8 cellular contexts compared by ENCODE assay signal in the genomic region with DNA sequence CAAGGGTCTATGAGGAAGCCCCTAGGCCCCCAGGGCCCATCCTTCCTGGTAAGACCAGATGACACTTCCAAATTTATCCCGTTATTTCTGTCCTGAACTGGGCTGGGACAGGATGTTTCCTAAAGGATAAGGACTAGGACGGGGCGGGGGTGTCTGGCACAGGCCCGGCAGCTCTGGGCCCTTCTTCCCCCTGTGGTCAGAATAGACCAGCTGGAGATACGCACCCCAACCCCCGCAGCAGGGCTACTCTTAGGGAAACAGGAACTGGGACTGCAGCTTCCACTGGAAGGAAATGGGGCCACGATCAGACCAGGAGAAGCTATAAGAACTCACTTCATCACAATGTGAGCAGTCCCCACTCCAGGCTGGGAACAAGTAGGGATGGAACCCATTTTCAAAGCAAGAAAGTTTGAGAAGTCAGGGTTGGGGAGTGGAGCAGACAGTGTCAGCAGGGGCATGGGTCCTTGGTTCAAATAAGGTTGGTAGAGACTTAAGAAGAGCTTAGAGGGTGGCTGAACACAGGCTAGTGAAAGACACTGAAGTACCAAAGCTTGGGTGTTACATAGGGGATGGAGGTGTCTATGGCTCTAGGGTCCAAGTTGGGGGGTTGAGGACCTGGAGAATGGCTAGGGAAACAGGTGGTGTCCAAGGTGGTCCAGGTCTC. TPM values are rescaled to one million over a fixed set of nuclear protein-coding genes. Genes with fewer than 3 reads are reported as not detected.
DNase-seq lines count a peak whose midpoint lies in the region; ATAC-seq, FAIRE-seq and TF ChIP-seq lines count a peak whose summit lies in the region.

No MANE protein-coding gene starts in this region.

- H3K14ac ChIP-seq in IMR-90 (replicated peaks; ENCODE audit: low read depth, low read length) = peak overlapping the region; percentile 92

- H2AK9ac ChIP-seq in IMR-90 (replicated peaks; ENCODE audit: low read depth, low read length, poor library complexity) = peak overlapping the region; percentile 99

- H3K9me3 ChIP-seq in BLaER1 (no peaks in the 10 kb centered on the region), IMR-90 (ENCODE audit: control insufficient read depth, insufficient read depth, low read length) (no peaks in the 10 kb centered on the region), ascending aorta (no peaks in the 10 kb centered on the region), transverse colon (no peaks in the 10 kb centered on the region), small intestine (ENCODE audit: control insufficient read depth, low read depth) (no peaks in the 10 kb centered on the region)

- CTCF ChIA-PET in IMR-90 (lab: Yijun Ruan, JAX) = no interaction called here

- peak overlapping the region; percentile 55 for H2AK5ac ChIP-seq in IMR-90 (ENCODE audit: low read depth, low read length)

- peaks cover 65% of the 10 kb centered on the region for H3K36me3 ChIP-seq in BLaER1
- H3K36me3 ChIP-seq in IMR-90 (ENCODE audit: control insufficient read depth, insufficient read depth, low read length) = peaks cover 55% of the 10 kb centered on the region
- H3K36me3 ChIP-seq in ascending aorta = peaks cover 49 to 56% of the 10 kb centered on the region in 2 donors
- peaks cover 0 to 40% (median 13%) of the 10 kb centered on the region in 4 donors for H3K36me3 ChIP-seq in transverse colon
- H3K36me3 ChIP-seq in small intestine (ENCODE audit: control insufficient read depth in 2 of 2, insufficient read depth in 2 of 2, low read length in 2 of 2) = peaks cover 0 to 5% of the 10 kb centered on the region in 2 donors

- no CpG with 5 or more reads among the region's 7 CpGs for WGBS in IMR-90 (ENCODE audit: extremely low coverage in 2 of 2, insufficient read length in 1 of 2), 2 experiments
- WGBS in transverse colon (ENCODE audit: low coverage in 1 of 2), 2 donors = 53% methylated on average over 7 of the region's 7 CpGs; no CpG with 5 or more reads in 1 of the 2 donors
- 42 to 59% (median 47%) methylated on average over 7 of the region's 7 CpGs for WGBS in small intestine, 3 donors

- peak; percentile 38 for DNase-seq in IMR-90
- DNase-seq in ascending aorta (ENCODE audit: low spot score in 2 of 2) = no peak
- no peak for DNase-seq in left lobe of liver (ENCODE audit: low spot score)
- peak; percentile 44 for DNase-seq in transverse colon
- no peak for DNase-seq in small intestine
- no peak for DNase-seq in stimulated activated CD4-positive, alpha-beta T cell treated with anti-CD3 and anti-CD28 coated beads, Interleukin-4, amount 100 ng/mL, for 24 hours
- no peak for DNase-seq in NCI-H226

- H3K56ac ChIP-seq in IMR-90 (ENCODE audit: extremely low read depth, insufficient read depth, low read length) = no peak overlapping the region; the same call in 1 of the 2 replicates

- no peaks in the 10 kb centered on the region for H3K27me3 ChIP-seq in BLaER1
- H3K27me3 ChIP-seq in IMR-90 (ENCODE audit: control insufficient read depth, insufficient read depth, low read length) = no peaks in the 10 kb centered on the region
- H3K27me3 ChIP-seq in ascending aorta = no peaks in the 10 kb centered on the region
- H3K27me3 ChIP-seq in transverse colon = no peaks in the 10 kb centered on the region
- no peaks in the 10 kb centered on the region for H3K27me3 ChIP-seq in small intestine (ENCODE audit: control insufficient read depth in 2 of 2, insufficient read depth in 2 of 2, low read length in 2 of 2)

- 0 out of 2 replicates have a peak, but pooled peaks have one; percentile 1 for ATAC-seq in IMR-90 (ENCODE audit: low read depth)
- peak; percentile 4 for ATAC-seq in left lobe of liver

- intact Hi-C loops in IMR-90 (cut with micrococcal nuclease) (loop anchor here (2.0 to 5.0 kb wide), 2 partner anchors 50 to 217 kb away; partner anchors contain the start of gene SLC26A6), ascending aorta (cut with DNase I) (loop anchor here (1.0 to 5.0 kb wide), 4 partner anchors 20 to 127 kb away; partner anchors contain the start of genes IP6K2 and PFKFB4), transverse colon (cut with DNase I; ENCODE audit: low total_unique reads) (no loop called here)

- TF ChIP-seq EP300 in transverse colon (IDR thresholded peaks at IDR 0.05; ENCODE audit: low read depth) = no peak

- peak overlapping the region; percentile 81 to 91; a peak in 3 of 4 replicates for H4K8ac ChIP-seq in IMR-90 (ENCODE audit: low read depth in 2 of 2, low read length in 2 of 2)

- H3K4me2 ChIP-seq in BLaER1 = peak overlapping the region; percentile 97
- H3K4me2 ChIP-seq in IMR-90 (ENCODE audit: low read depth, low read length) = peak overlapping the region; percentile 84

- H2BK120ac ChIP-seq in IMR-90 (ENCODE audit: low read depth, low read length) = peak overlapping the region; percentile 78; the same call in 1 of the 2 replicates

- H3K4me1 ChIP-seq in BLaER1 = peaks cover 56% of the 10 kb centered on the region
- H3K4me1 ChIP-seq in IMR-90 (ENCODE audit: control insufficient read depth, insufficient read depth, low read length) = peaks cover 47% of the 10 kb centered on the region
- peaks cover 10 to 23% of the 10 kb centered on the region in 2 donors for H3K4me1 ChIP-seq in ascending aorta
- H3K4me1 ChIP-seq in transverse colon = peaks cover 23 to 31% (median 28%) of the 10 kb centered on the region in 4 donors
- peaks cover 0 to 4% of the 10 kb centered on the region in 2 donors for H3K4me1 ChIP-seq in small intestine (ENCODE audit: control insufficient read depth in 2 of 2, insufficient read depth in 1 of 2, low read depth in 1 of 2, low read length in 1 of 2)

- peak overlapping the region; percentile 53; the same call in 2 of the 3 replicates for H2BK15ac ChIP-seq in IMR-90 (ENCODE audit: low read depth, low read length)

- H2BK20ac ChIP-seq in IMR-90 (ENCODE audit: low read depth, low read length) = peak overlapping the region; percentile 55; the same call in 1 of the 2 replicates

- peaks cover 66% of the 10 kb centered on the region for H4K20me1 ChIP-seq in BLaER1
- peaks cover 42% of the 10 kb centered on the region for H4K20me1 ChIP-seq in IMR-90 (ENCODE audit: insufficient read depth, low read length)

- H2AFZ ChIP-seq in IMR-90 (replicated peaks; ENCODE audit: low read length, poor library complexity) = peak overlapping the region; percentile 83

- TF ChIP-seq POLR2A in IMR-90 (IDR thresholded peaks at IDR 0.05; ENCODE audit: low read depth, low read length) (no peak), transverse colon (IDR thresholded peaks at IDR 0.05) (no peak)

- TF ChIP-seq CTCF in IMR-90 (conservative IDR thresholded peaks at IDR 0.05; ENCODE audit: low read depth, low read length) (no peak), ascending aorta (IDR thresholded peaks at IDR 0.05) (no peak), transverse colon (IDR thresholded peaks at IDR 0.05) (no peak)

- peak overlapping the region; percentile 55 for H3K4me3 ChIP-seq in BLaER1
- H3K4me3 ChIP-seq in IMR-90 (ENCODE audit: insufficient read depth, low read depth, low read length) = peak overlapping the region; percentile 99
- H3K4me3 ChIP-seq in ascending aorta = peak overlapping the region; percentile 81 to 94
- peak overlapping the region in 3 of 4 donors; percentile 50 to 68 (median 65) for H3K4me3 ChIP-seq in transverse colon
- H3K4me3 ChIP-seq in small intestine (ENCODE audit: low read depth in 1 of 2, low read length in 2 of 2) = peak overlapping the region in 1 of 2 donors; percentile 81

- peak overlapping the region; percentile 45; the same call in 1 of the 2 replicates for H3K27ac ChIP-seq in BLaER1
- H3K27ac ChIP-seq in IMR-90 (ENCODE audit: insufficient read depth, low read length) = peak overlapping the region; percentile 65
- H3K27ac ChIP-seq in ascending aorta = peak overlapping the region; percentile 86 to 90
- peak overlapping the region in 3 of 4 donors; percentile 12 to 88 (median 86) for H3K27ac ChIP-seq in transverse colon
- peak overlapping the region in 1 of 2 donors; percentile 19 for H3K27ac ChIP-seq in small intestine (ENCODE audit: low read depth in 1 of 2, low read length in 1 of 2)

- dilution Hi-C loops in IMR-90 (cut with HindIII; ENCODE audit: low sequenced_read_pairs, unreplicated experiment) = no loop called here

- peaks cover 52% of the 10 kb centered on the region for H3K9me1 ChIP-seq in IMR-90 (ENCODE audit: insufficient read depth, low read length)

- peak overlapping the region; percentile 49; the same call in 1 of the 2 replicates for H3K9ac ChIP-seq in BLaER1
- H3K9ac ChIP-seq in IMR-90 (ENCODE audit: low read depth, low read length) = peak overlapping the region; percentile 99

- peak overlapping the region; percentile 62 for H3K18ac ChIP-seq in IMR-90 (ENCODE audit: low read depth, low read length)

- no peak for TF ChIP-seq RAD21 in IMR-90 (IDR thresholded peaks at IDR 0.05; ENCODE audit: low read length)

- POLR2A ChIA-PET in IMR-90 (lab: Charles Lee; ENCODE audit: unreplicated experiment) = no interaction called here

- H3K4ac ChIP-seq in IMR-90 (ENCODE audit: low read depth, low read length) = peak overlapping the region; percentile 83

- in situ Hi-C loops in IMR-90 (cut with MboI; ENCODE audit: low sequenced_read_pairs) (no loop called here), transverse colon (cut with MboI; ENCODE audit: low pct_ligation_motif_present in 1 of 4, low pct_unique_long_range_greater_than_20kb in 1 of 4, low sequenced_read_pairs in 3 of 4) (no loop called here)

- no TSS peak for BruUV-seq in IMR-90 (replicated peaks; lab: Mats Ljungman, UMichigan)

- peaks cover 26 to 78% of the 10 kb centered on the region in 2 experiments for H3K79me1 ChIP-seq in IMR-90 (ENCODE audit: low read depth in 1 of 2, low read length in 2 of 2)

- FAIRE-seq in small intestine (lab: Jason Lieb, UNC) = no peak

- peak overlapping the region; percentile 27 for H4K5ac ChIP-seq in IMR-90 (ENCODE audit: low read depth, low read length)

- H3K23ac ChIP-seq in IMR-90 (ENCODE audit: low read depth, low read length) = peak overlapping the region; percentile 95

- H2BK5ac ChIP-seq in IMR-90 (ENCODE audit: low read depth, low read length, poor library complexity, severe bottlenecking) = peak overlapping the region; percentile 62

- H4K91ac ChIP-seq in IMR-90 (ENCODE audit: insufficient read depth, low read depth, low read length) = peak overlapping the region; percentile 46

RNA-seq across cellular contexts. Expression of gene NCKIPSD, which starts 1.1 kb away (rescaled TPM):
- total RNA-seq in IMR-90 (2012; rRNA removed) (21.0 and 21.9 TPM in 2 replicates), ascending aorta (102 TPM), left lobe of liver (12.0 TPM), transverse colon (10 to 100 TPM; 42.3 to 74.6 (median 49.2) TPM)
- polyA plus RNA-seq in IMR-90 (2012; rRNA removed) (38.3 and 42.3 TPM in 2 replicates), small intestine (10 to 100 TPM in 2 of 3 donors, 1 to 10 TPM in 1; 8.9 to 14.5 (median 14.4) TPM)
- polyA plus RNA-seq in IMR-90 (2012; cell fraction: cytosol; rRNA removed) = 15.5 and 40.7 TPM in 2 replicates
- 71.9 and 123 TPM in 2 replicates for polyA plus RNA-seq in IMR-90 (2012; cell fraction: nucleus; rRNA removed; ENCODE audit: low replicate concordance)

RNA-seq across cellular contexts. Expression of gene CELSR3, which starts 21.9 kb away (rescaled TPM):
- total RNA-seq in IMR-90 (2012; rRNA removed) = 0.18 and 0.28 TPM in 2 replicates
- polyA plus RNA-seq in IMR-90 (2012; rRNA removed) = 0.59 and 0.63 TPM in 2 replicates
- 0.21 and 0.46 TPM in 2 replicates for polyA plus RNA-seq in IMR-90 (2012; cell fraction: cytosol; rRNA removed)
- polyA plus RNA-seq in IMR-90 (2012; cell fraction: nucleus; rRNA removed; ENCODE audit: low replicate concordance) = 2.5 and 3.7 TPM in 2 replicates
- total RNA-seq in ascending aorta = 2.6 TPM
- total RNA-seq in left lobe of liver = 0.45 TPM
- total RNA-seq in transverse colon = 10 to 100 TPM in 1 of 4 donors, 1 to 10 TPM in 3; 1.2 to 15.0 (median 3.9) TPM
- 1 to 10 TPM in 1 of 3 donors, under 1 TPM in 2; 0.27 to 1.7 (median 0.45) TPM for polyA plus RNA-seq in small intestine

RNA-seq across cellular contexts. Expression of gene IP6K2, which starts 32.4 kb away (rescaled TPM):
- total RNA-seq in IMR-90 (2012; rRNA removed) (73.7 and 76.9 TPM in 2 replicates), ascending aorta (101 TPM), left lobe of liver (31.1 TPM), transverse colon (100 to 1,000 TPM; 169 to 255 (median 225) TPM)
- polyA plus RNA-seq in IMR-90 (2012; rRNA removed) (155 and 169 TPM in 2 replicates), small intestine (100 to 1,000 TPM in 1 of 3 donors, 10 to 100 TPM in 2; 79.5 to 132 (median 84.6) TPM)
- 86.6 and 128 TPM in 2 replicates for polyA plus RNA-seq in IMR-90 (2012; cell fraction: cytosol; rRNA removed)
- polyA plus RNA-seq in IMR-90 (2012; cell fraction: nucleus; rRNA removed; ENCODE audit: low replicate concordance) = 518 and 581 TPM in 2 replicates

RNA-seq across cellular contexts. Expression of gene SLC26A6, which starts 49.4 kb away (rescaled TPM):
- total RNA-seq in IMR-90 (2012; rRNA removed) = 11.7 and 11.8 TPM in 2 replicates
- polyA plus RNA-seq in IMR-90 (2012; rRNA removed) = 31.4 and 34.3 TPM in 2 replicates
- 12.8 and 16.9 TPM in 2 replicates for polyA plus RNA-seq in IMR-90 (2012; cell fraction: cytosol; rRNA removed)
- polyA plus RNA-seq in IMR-90 (2012; cell fraction: nucleus; rRNA removed; ENCODE audit: low replicate concordance) = 352 and 485 TPM in 2 replicates
- 28.1 TPM for total RNA-seq in ascending aorta
- 8.4 TPM for total RNA-seq in left lobe of liver
- total RNA-seq in transverse colon = 100 to 1,000 TPM; 134 to 282 (median 193) TPM
- polyA plus RNA-seq in small intestine = 10 to 100 TPM; 14.3 to 38.9 (median 22.0) TPM

Comparison
In these comparisons a context has a peak if more than half of its experiments do, and no peak if none do; other contexts are left out.
1. DNase-seq: peak in IMR-90 (single experiment) and transverse colon (single experiment); none in ascending aorta (0 of 2), left lobe of liver (single experiment), small intestine (single experiment), stimulated activated CD4-positive, alpha-beta T cell treated with anti-CD3 and anti-CD28 coated beads, Interleukin-4, amount 100 ng/mL, for 24 hours (single experiment) and NCI-H226 (single experiment).